ENCODE assay signal across 8 cellular contexts in genomic region chr20:22684072-22684762, GRCh38.
DNase-seq lines count a peak whose midpoint lies in the region; ATAC-seq, FAIRE-seq and TF ChIP-seq lines count a peak whose summit lies in the region.

No MANE protein-coding gene starts in this region.

- H3K79me2 ChIP-seq in Loucy (ENCODE audit: insufficient read depth, low read length), result no peaks in the 10 kb centered on the region
- no peaks in the 10 kb centered on the region for H3K79me2 ChIP-seq in H1 (ENCODE audit: control insufficient read depth in 1 of 2, insufficient read depth in 2 of 2, low read length in 2 of 2)

- POLR2A ChIA-PET in H1 (lab: Charles Lee; ENCODE audit: partially characterized antibody), result interaction anchor here (1.1 kb wide), 1 partner anchor 345 kb away, joined by 4 read pairs; no protein-coding TSS in a partner anchor

- H3K18ac ChIP-seq in H1 (ENCODE audit: extremely low read depth, low read length), result no peak overlapping the region

- H4K8ac ChIP-seq in H1 (ENCODE audit: extremely low read depth, insufficient read depth, low read length), result no peak overlapping the region

- H3K36me3 ChIP-seq in Loucy (ENCODE audit: insufficient read depth, low read length), result no peaks in the 10 kb centered on the region
- H3K36me3 ChIP-seq in SJSA1, result no peaks in the 10 kb centered on the region
- no peaks in the 10 kb centered on the region for H3K36me3 ChIP-seq in H1 (ENCODE audit: control insufficient read depth in 2 of 4, insufficient read depth in 4 of 4, low read length in 3 of 4)
- no peaks in the 10 kb centered on the region for H3K36me3 ChIP-seq in tibial artery

- H2AFZ ChIP-seq in Loucy (ENCODE audit: low read length), result peak overlapping the region; percentile 66
- no peak overlapping the region for H2AFZ ChIP-seq in H1 (ENCODE audit: low read length)

- H3K4me2 ChIP-seq in Loucy (ENCODE audit: low read depth, low read length, poor library complexity, severe bottlenecking), result peak overlapping the region; percentile 21
- no peak overlapping the region for H3K4me2 ChIP-seq in H1 (ENCODE audit: insufficient read depth in 1 of 2, low read depth in 2 of 2, low read length in 2 of 2)

- H3K14ac ChIP-seq in H1 (ENCODE audit: insufficient read length), result no peak overlapping the region

- H4K20me1 ChIP-seq in Loucy (ENCODE audit: insufficient read depth, low read length, poor library complexity, severe bottlenecking) (no peaks in the 10 kb centered on the region), H1 (replicated peaks in 1 of 2; ENCODE audit: control insufficient read depth in 1 of 2, insufficient read depth in 2 of 2, low read length in 2 of 2) (no peaks in the 10 kb centered on the region)

- peak; percentile 87 for FAIRE-seq in H1 (lab: Jason Lieb, UNC)

- H3K27me3 ChIP-seq in Loucy (ENCODE audit: insufficient read depth, low read length, poor library complexity, severe bottlenecking) (no peaks in the 10 kb centered on the region), SJSA1 (replicated peaks) (no peaks in the 10 kb centered on the region; the same call in 1 of the 2 replicates), H1 (replicated peaks in 1 of 4; ENCODE audit: control insufficient read depth in 3 of 4, extremely low read depth in 1 of 4, insufficient read depth in 3 of 4, low read length in 3 of 4) (no peaks in the 10 kb centered on the region; a peak in 3 of 7 replicates), tibial artery (peaks cover 0 to 14% of the 10 kb centered on the region in 2 donors)

- H4K5ac ChIP-seq in H1 (ENCODE audit: insufficient read length, low read depth, low read length), result no peak overlapping the region

- no peak overlapping the region for H2BK20ac ChIP-seq in H1 (ENCODE audit: low read length)

- H3K27ac ChIP-seq in SJSA1, result no peak overlapping the region
- no peak overlapping the region for H3K27ac ChIP-seq in H1 (ENCODE audit: low read depth, low read length)
- H3K27ac ChIP-seq in tibial artery, result no peak overlapping the region

- H3K9me2 ChIP-seq in Loucy (replicated peaks; ENCODE audit: low read depth, low read length), result no peaks in the 10 kb centered on the region

- CTCF ChIA-PET in H1 (lab: Charles Lee; ENCODE audit: partially characterized antibody), result interaction anchor here (0.7 to 9.1 kb wide), 45 partner anchors 8 to 656 kb away, joined by 3 to 140 read pairs (median 4); no protein-coding TSS in a partner anchor

- H3K9me3 ChIP-seq in Loucy (ENCODE audit: insufficient read depth, low read depth, low read length), result no peaks in the 10 kb centered on the region
- H3K9me3 ChIP-seq in SJSA1 (replicated peaks), result no peaks in the 10 kb centered on the region
- peaks cover 0 to 4% of the 10 kb centered on the region in 2 experiments; a peak in 1 of 4 replicates for H3K9me3 ChIP-seq in H1 (ENCODE audit: insufficient read depth in 2 of 2, low read depth in 1 of 2, low read length in 1 of 2)
- H3K9me3 ChIP-seq in tibial artery, result no peaks in the 10 kb centered on the region

- no peak overlapping the region for H3K4me3 ChIP-seq in Loucy (ENCODE audit: low read length, poor library complexity, severe bottlenecking)
- no peak overlapping the region for H3K4me3 ChIP-seq in SJSA1
- H3K4me3 ChIP-seq in H1 (ENCODE audit: extremely low read depth in 1 of 4, insufficient read depth in 2 of 4, low read depth in 3 of 4, low read length in 4 of 4), result no peak overlapping the region
- H3K4me3 ChIP-seq in tibial artery, result no peak overlapping the region

- DNase-seq in activated CD8-positive, alpha-beta memory T cell treated with anti-CD3 and anti-CD28 coated beads for 24 hours, result peak; percentile 62
- no peak for DNase-seq in activated CD8-positive, alpha-beta memory T cell treated with anti-CD3 and anti-CD28 coated beads, Interleukin-2, amount 50 U/mL, for 4 hours
- DNase-seq in SJSA1 (ENCODE audit: low read depth in 1 of 2, low spot score in 2 of 2) (peak; percentile 70 to 72), H1 (ENCODE audit: low read depth in 1 of 2, low spot score in 2 of 2) (peak; percentile 47 to 83), lung microvascular endothelial cell (ENCODE audit: low read depth in 2 of 2) (peak; percentile 79 to 81), tibial artery (peak; percentile 69 to 77)

- H3K9ac ChIP-seq in Loucy (ENCODE audit: low read depth, low read length, poor library complexity, severe bottlenecking) (no peak overlapping the region), H1 (replicated peaks in 1 of 4; ENCODE audit: extremely low read depth in 1 of 4, low read depth in 3 of 4, low read length in 3 of 4) (no peak overlapping the region)

- WGBS in H1 (ENCODE audit: extremely low coverage in 1 of 2, insufficient coverage in 1 of 2, insufficient read length in 1 of 2, insufficient replicate concordance in 2 of 2, low coverage in 1 of 2, low lambda C conversion rate in 2 of 2, missing lambda C conversion rate in 1 of 2), 2 experiments, result 52% methylated on average over 12 of the region's 12 CpGs; no CpG with 5 or more reads in 1 of the 2 experiments

- TF ChIP-seq POLR2A in H1 (IDR thresholded peaks at IDR 0.05; ENCODE audit: control extremely low read depth in 1 of 2, low read depth in 2 of 2, low read length in 2 of 2), result no peak

- no peaks in the 10 kb centered on the region for H3K23me2 ChIP-seq in H1 (ENCODE audit: low read depth, low read length)

- H2BK120ac ChIP-seq in H1 (replicated peaks; ENCODE audit: low read depth, low read length), result no peak overlapping the region

- peak; percentile 99 for TF ChIP-seq RAD21 in H1 (IDR thresholded peaks at IDR 0.05 in 1 of 2, conservative IDR thresholded peaks at IDR 0.05 in 1 of 2; ENCODE audit: low read depth in 2 of 2, low read length in 2 of 2)

- no peaks in the 10 kb centered on the region for H3F3A ChIP-seq in Loucy (ENCODE audit: low read depth)

- H2BK5ac ChIP-seq in H1 (ENCODE audit: low read depth, low read length), result no peak overlapping the region

- H3K4me1 ChIP-seq in Loucy (ENCODE audit: insufficient read depth, low read length, poor library complexity, severe bottlenecking) (no peaks in the 10 kb centered on the region), SJSA1 (replicated peaks) (peaks cover 5% of the 10 kb centered on the region; the same call in 1 of the 2 replicates), H1 (replicated peaks in 1 of 4; ENCODE audit: control insufficient read depth in 3 of 4, insufficient read depth in 4 of 4, low read length in 3 of 4) (no peaks in the 10 kb centered on the region), tibial artery (no peaks in the 10 kb centered on the region)

- H3K23ac ChIP-seq in H1 (ENCODE audit: insufficient read length), result no peak overlapping the region

- H3K56ac ChIP-seq in H1 (replicated peaks; ENCODE audit: insufficient read length, low read depth, low read length), result no peak overlapping the region

- 0 out of 2 replicates have a peak overlapping the region, but pooled peaks have one; percentile 18 for H2BK12ac ChIP-seq in H1 (ENCODE audit: low read depth, low read length)

- H4K91ac ChIP-seq in H1 (replicated peaks; ENCODE audit: insufficient read length, low read length), result no peak overlapping the region

- intact Hi-C loops in tibial artery (cut with DNase I; ENCODE audit: low total_unique reads), result loop anchor here (5.0 kb wide), 1 partner anchor 352 kb away; no protein-coding TSS in a partner anchor

- no peaks in the 10 kb centered on the region for H3K79me1 ChIP-seq in H1 (ENCODE audit: low read depth, low read length)

- H2BK15ac ChIP-seq in H1 (ENCODE audit: low read length), result no peak overlapping the region

- no peak overlapping the region for H3K4ac ChIP-seq in H1 (replicated peaks; ENCODE audit: insufficient read length, low read depth, low read length)

- no peak overlapping the region for H2AK5ac ChIP-seq in H1 (ENCODE audit: low read depth, low read length)

- TF ChIP-seq EP300 in H1 (IDR thresholded peaks at IDR 0.05; ENCODE audit: borderline replicate concordance in 1 of 2, low read depth in 2 of 2, low read length in 2 of 2), result no peak

- peak; percentile 63 for ATAC-seq in GM21825 (IDR thresholded peaks at IDR 0.05; ENCODE audit: unreplicated experiment)

- TF ChIP-seq CTCF in Loucy (conservative IDR thresholded peaks at IDR 0.05; ENCODE audit: low read length), result peak; percentile 91
- TF ChIP-seq CTCF in H1 (IDR thresholded peaks at IDR 0.05; ENCODE audit: control extremely low read depth in 1 of 3, insufficient read depth in 1 of 3, low read depth in 1 of 3, low read length in 3 of 3), result peak; percentile 69 to 93 (median 91)
- peak; percentile 84 to 90 for TF ChIP-seq CTCF in tibial artery (IDR thresholded peaks at IDR 0.05)

TF ChIP-seq in H1, 55 proteins besides CTCF, POLR2A, EP300 and RAD21:
- no peak for TF ChIP-seq CEBPB (IDR thresholded peaks at IDR 0.05; ENCODE audit: low read depth, low read length)
- 0 out of 2 replicates have a peak, but pooled peaks have one; percentile 41 for TF ChIP-seq YY1 (IDR thresholded peaks at IDR 0.05; ENCODE audit: low read depth, low read length)
- peak; percentile 55; the same call in 1 of the 2 replicates for TF ChIP-seq TEAD4 (IDR thresholded peaks at IDR 0.05; ENCODE audit: low read depth, low read length)
- TF ChIP-seq GTF2F1 (IDR thresholded peaks at IDR 0.05; ENCODE audit: borderline replicate concordance, low read depth, low read length), result 0 out of 2 replicates have a peak, but pooled peaks have one; percentile 51
TF ChIP-seq in H1: peak in this region for 3.
